12 cellular contexts compared by ENCODE assay signal in genomic region chr2:101063352-101063751, GRCh38.
DNase-seq lines count a peak whose midpoint lies in the region; ATAC-seq and TF ChIP-seq lines count a peak whose summit lies in the region.
"Had no signal": no experiment of that assay in that cellular context is flagged by ENCODE, and none has a peak within 500 bp of the region (broad histone marks: within the 10 kb centered on the region; RNA-seq: fewer than 3 reads in every experiment).

No MANE protein-coding gene starts in this region.

- H3K27me3 Mint-ChIP-seq in Caco-2 (ENCODE audit: insufficient read depth, unreplicated experiment): no peaks in the 10 kb centered on the region

- intact Hi-C loops in Caco-2 (cut with micrococcal nuclease; ENCODE audit: unreplicated experiment) (no loop called here), prostate gland (cut with DNase I) (no loop called here), uterus (cut with DNase I; ENCODE audit: low total_unique reads) (no loop called here), vagina (cut with DNase I) (no loop called here)

- DNase-seq in Caco-2 (no peak), adipocyte (ENCODE audit: low read depth) (peak; percentile 72), fibroblast of villous mesenchyme (ENCODE audit: low read depth) (peak; percentile 71), prostate gland (ENCODE audit: low spot score) (no peak), uterus (no peak), vagina (ENCODE audit: extremely low spot score in 2 of 2) (no peak), NCI-H526 (lab: John Stamatoyannopoulos, UW) (no peak)
- DNase-seq: NCI-H1092 treated with DMSO at 0.1 percent for 48 hours; NCI-H82; stimulated activated CD4-positive, alpha-beta T cell treated with anti-CD3 and anti-CD28 coated beads, Interleukin-4, amount 100 ng/mL, for 4 hours had no signal

- H3K36me3 ChIP-seq in Caco-2 (ENCODE audit: control insufficient read depth, insufficient read depth, low read length) (no peaks in the 10 kb centered on the region), adipocyte (ENCODE audit: control insufficient read depth, insufficient read depth, low read length, severe bottlenecking) (peaks cover 3% of the 10 kb centered on the region), prostate gland (no peaks in the 10 kb centered on the region), uterus (no peaks in the 10 kb centered on the region), vagina (no peaks in the 10 kb centered on the region)
- H3K36me3 ChIP-seq: neural progenitor cell had no signal

- peak overlapping the region; percentile 57 to 68 for H3K27ac ChIP-seq in prostate gland
- H3K27ac ChIP-seq in uterus: peak overlapping the region in 1 of 2 donors; percentile 38
- no peak overlapping the region for H3K27ac ChIP-seq in vagina
- H3K27ac ChIP-seq: neural progenitor cell had no signal

- CTCF ChIA-PET in Caco-2 (lab: Charles Lee): no interaction called here

- no peak overlapping the region for H3K4me3 ChIP-seq in Caco-2 (ENCODE audit: low read depth, low read length)
- peak overlapping the region; percentile 47 for H3K4me3 ChIP-seq in adipocyte (ENCODE audit: low read length)
- no peak overlapping the region for H3K4me3 ChIP-seq in fibroblast of villous mesenchyme (ENCODE audit: low read depth, low read length)
- H3K4me3 ChIP-seq in prostate gland: no peak overlapping the region
- H3K4me3 ChIP-seq in uterus: no peak overlapping the region
- H3K4me3 ChIP-seq in vagina: no peak overlapping the region
- H3K4me3 ChIP-seq: neural progenitor cell had no signal

- TF ChIP-seq CTCF in Caco-2 (IDR thresholded peaks at IDR 0.05; ENCODE audit: insufficient read depth in 1 of 2, low read depth in 1 of 2, low read length in 1 of 2, severe bottlenecking in 1 of 2, unreplicated experiment in 1 of 2) (no peak), fibroblast of villous mesenchyme (IDR thresholded peaks at IDR 0.05; ENCODE audit: insufficient read depth, low read depth, low read length) (no peak), prostate gland (IDR thresholded peaks at IDR 0.05) (no peak), uterus (IDR thresholded peaks at IDR 0.05) (no peak), vagina (IDR thresholded peaks at IDR 0.05) (no peak)

- POLR2A ChIA-PET in Caco-2 (lab: Charles Lee): no interaction called here

- peaks cover 30% of the 10 kb centered on the region for H3K4me1 Mint-ChIP-seq in Caco-2 (ENCODE audit: low read depth, unreplicated experiment)

- H3K9ac ChIP-seq in adipocyte (ENCODE audit: low read length): peak overlapping the region; percentile 74
- H3K9ac ChIP-seq: neural progenitor cell had no signal

- H3K36me3 Mint-ChIP-seq in Caco-2 (ENCODE audit: insufficient read depth, unreplicated experiment): peaks cover 18% of the 10 kb centered on the region
- H3K36me3 Mint-ChIP-seq: neural progenitor cell had no signal

- H3K27ac Mint-ChIP-seq in Caco-2 (ENCODE audit: unreplicated experiment): peak overlapping the region; percentile 80
- H3K27ac Mint-ChIP-seq: neural progenitor cell had no signal

- ATAC-seq in GM19467 (IDR thresholded peaks at IDR 0.05; ENCODE audit: unreplicated experiment): no peak

- H3K4me1 ChIP-seq in Caco-2 (peaks cover 30% of the 10 kb centered on the region), adipocyte (ENCODE audit: control insufficient read depth, insufficient read depth, low read length) (peaks cover 31% of the 10 kb centered on the region), prostate gland (replicated peaks) (no peaks in the 10 kb centered on the region), uterus (no peaks in the 10 kb centered on the region), vagina (peaks cover 18% of the 10 kb centered on the region)
- H3K4me1 ChIP-seq: neural progenitor cell had no signal

- no TSS peak for BruUV-seq in Caco-2 (replicated peaks; lab: Mats Ljungman, UMichigan)

- H3K27me3 ChIP-seq in Caco-2 (replicated peaks; ENCODE audit: control insufficient read depth, insufficient read depth, low read length) (no peaks in the 10 kb centered on the region), adipocyte (replicated peaks; ENCODE audit: control insufficient read depth, insufficient read depth, low read length) (no peaks in the 10 kb centered on the region), prostate gland (replicated peaks; ENCODE audit: insufficient read depth) (no peaks in the 10 kb centered on the region), uterus (no peaks in the 10 kb centered on the region), vagina (no peaks in the 10 kb centered on the region)
- H3K27me3 ChIP-seq: neural progenitor cell had no signal

- peak overlapping the region; percentile 52 for H3K4me3 Mint-ChIP-seq in Caco-2 (ENCODE audit: unreplicated experiment)
- H3K4me3 Mint-ChIP-seq: neural progenitor cell had no signal

- TF ChIP-seq POLR2A in prostate gland (IDR thresholded peaks at IDR 0.05) (no peak), uterus (IDR thresholded peaks at IDR 0.05) (no peak), vagina (IDR thresholded peaks at IDR 0.05) (no peak)

- H3K9me3 ChIP-seq in Caco-2 (no peaks in the 10 kb centered on the region), adipocyte (ENCODE audit: control insufficient read depth, low read length) (no peaks in the 10 kb centered on the region), prostate gland (no peaks in the 10 kb centered on the region), uterus (no peaks in the 10 kb centered on the region), vagina (no peaks in the 10 kb centered on the region)

- WGBS in prostate gland: 25% methylated on average over 2 of the region's 2 CpGs

- no peaks in the 10 kb centered on the region for H3K9me3 Mint-ChIP-seq in Caco-2 (ENCODE audit: unreplicated experiment)

Comparison
In these comparisons a context has a peak if more than half of its experiments do, and no peak if none do; other contexts are left out.
1. DNase-seq: peak in adipocyte (single experiment) and fibroblast of villous mesenchyme (single experiment); none in Caco-2 (0 of 2), prostate gland (single experiment), uterus (0 of 2), vagina (0 of 2) and NCI-H526 (0 of 2).